ENCODE assay signal across 1 cellular context in genomic region chr2:241034490-241035141, GRCh38.
TF ChIP-seq lines count a peak whose summit lies in the region.

No MANE protein-coding gene starts in this region.

TF ChIP-seq in HEK293T, 16 proteins besides CTCF, POLR2A, EP300 and RAD21 (continued from another document):
- TF ChIP-seq TARDBP (IDR thresholded peaks at IDR 0.05) (no peak), FOXM1 (IDR thresholded peaks at IDR 0.05; ENCODE audit: borderline replicate concordance) (no peak), CTBP1 (IDR thresholded peaks at IDR 0.05; ENCODE audit: borderline replicate concordance) (no peak), NFRKB (IDR thresholded peaks at IDR 0.05) (no peak)
